Comparison of ENCODE assay signal across 13 cellular contexts in the genomic region with DNA sequence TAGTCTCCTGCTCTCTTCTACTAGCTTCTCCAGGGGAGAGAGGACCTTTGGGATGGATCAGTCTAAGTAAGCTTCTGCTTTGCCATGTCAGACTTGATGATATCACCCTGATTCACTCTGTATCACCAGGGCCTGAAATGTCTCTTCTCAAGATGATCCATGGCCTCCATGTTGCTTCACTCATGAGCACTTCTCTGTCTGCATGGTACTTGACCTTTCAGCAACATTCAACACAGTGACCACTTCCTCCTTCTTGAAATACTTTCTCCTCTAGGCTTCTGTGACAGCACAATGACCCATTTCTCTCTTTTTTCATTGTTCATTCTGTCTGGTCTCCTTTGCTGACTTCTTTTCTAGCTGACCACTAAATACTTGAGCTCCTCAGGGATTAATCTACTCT. TPM values are rescaled to one million over a fixed set of nuclear protein-coding genes. Genes with fewer than 3 reads are reported as not detected.
A peak's percentile ranks its signal among the peaks of the same experiment; 100 is the strongest.
DNase-seq lines count a peak whose midpoint lies in the region; ATAC-seq, FAIRE-seq and TF ChIP-seq lines count a peak whose summit lies in the region.
"Had no signal": no experiment of that assay in that cellular context is flagged by ENCODE, and none has a peak within 500 bp of the region (broad histone marks: within the 10 kb centered on the region; RNA-seq: fewer than 3 reads in every experiment).

No MANE protein-coding gene starts in this region.

- H3K27ac Mint-ChIP-seq in activated T-cell treated with anti-CD3 and anti-CD28 coated beads, Interleukin-2, amount 50 U/mL, for 72 hours: no peak overlapping the region
- H3K27ac Mint-ChIP-seq: activated naive CD4-positive, alpha-beta T cell treated with anti-CD3 and anti-CD28 coated beads, Interleukin-2, amount 50 U/mL, for 24 hours; B cell had no signal

- peak; percentile 51 to 86 for ATAC-seq in activated T-cell treated with anti-CD3 and anti-CD28 coated beads, Interleukin-2, amount 50 U/mL, for 72 hours (replicated peaks in 1 of 2)
- peak; percentile 57 for ATAC-seq in esophagus mucosa
- peak; percentile 19 to 57 for ATAC-seq in upper lobe of left lung (ENCODE audit: low FRiP score in 2 of 2)
- ATAC-seq in GM18511 (IDR thresholded peaks at IDR 0.05; ENCODE audit: unreplicated experiment): no peak

- no peaks in the 10 kb centered on the region for H3K36me3 Mint-ChIP-seq in activated T-cell treated with anti-CD3 and anti-CD28 coated beads, Interleukin-2, amount 50 U/mL, for 72 hours (ENCODE audit: insufficient read depth in 2 of 2)
- H3K36me3 Mint-ChIP-seq: activated naive CD4-positive, alpha-beta T cell treated with anti-CD3 and anti-CD28 coated beads, Interleukin-2, amount 50 U/mL, for 24 hours had no signal

- H3K9me3 Mint-ChIP-seq in activated T-cell treated with anti-CD3 and anti-CD28 coated beads, Interleukin-2, amount 50 U/mL, for 72 hours: no peaks in the 10 kb centered on the region
- H3K9me3 Mint-ChIP-seq: activated naive CD4-positive, alpha-beta T cell treated with anti-CD3 and anti-CD28 coated beads, Interleukin-2, amount 50 U/mL, for 24 hours had no signal

- TF ChIP-seq CTCF in upper lobe of left lung (IDR thresholded peaks at IDR 0.05) (no peak), tibial artery (IDR thresholded peaks at IDR 0.05) (no peak)

- H3K4me3 Mint-ChIP-seq in activated T-cell treated with anti-CD3 and anti-CD28 coated beads, Interleukin-2, amount 50 U/mL, for 72 hours: no peak overlapping the region
- H3K4me3 Mint-ChIP-seq: activated naive CD4-positive, alpha-beta T cell treated with anti-CD3 and anti-CD28 coated beads, Interleukin-2, amount 50 U/mL, for 24 hours; B cell had no signal

- intact Hi-C loops in tibial artery (cut with DNase I; ENCODE audit: low total_unique reads): no loop called here

- H3K27me3 ChIP-seq in upper lobe of left lung (no peaks in the 10 kb centered on the region), tibial artery (no peaks in the 10 kb centered on the region)

- TF ChIP-seq POLR2A in upper lobe of left lung (IDR thresholded peaks at IDR 0.05): no peak

- no peak for DNase-seq in activated T-cell treated with anti-CD3 and anti-CD28 coated beads, Interleukin-2, amount 50 U/mL, for 72 hours
- no peak for DNase-seq in activated T-cell treated with anti-CD3 and anti-CD28 coated beads, Interleukin-2, amount 50 U/mL, for 48 hours
- DNase-seq in RCC 7860 (ENCODE audit: low spot score) (peak; percentile 89), upper lobe of left lung (no peak), tibial artery (no peak)
- DNase-seq in activated CD4-positive, CD25-positive, alpha-beta regulatory T cell treated with anti-CD3 and anti-CD28 coated beads, Interleukin-2, amount 50 U/mL, for 72 hours: no peak
- DNase-seq: effector memory CD4-positive, alpha-beta T cell; Kasumi-1; occipital lobe had no signal

- no peaks in the 10 kb centered on the region for H3K4me1 Mint-ChIP-seq in activated T-cell treated with anti-CD3 and anti-CD28 coated beads, Interleukin-2, amount 50 U/mL, for 72 hours (ENCODE audit: low read depth)
- H3K4me1 Mint-ChIP-seq: activated naive CD4-positive, alpha-beta T cell treated with anti-CD3 and anti-CD28 coated beads, Interleukin-2, amount 50 U/mL, for 24 hours; B cell had no signal

- H3K4me3 ChIP-seq in upper lobe of left lung (no peak overlapping the region), tibial artery (no peak overlapping the region)

- H3K9me3 ChIP-seq in upper lobe of left lung (no peaks in the 10 kb centered on the region), tibial artery (no peaks in the 10 kb centered on the region)

- peak; percentile 80 for FAIRE-seq in RCC 7860 (lab: Jason Lieb, UNC)

- no peaks in the 10 kb centered on the region for H3K36me3 ChIP-seq in upper lobe of left lung
- no peaks in the 10 kb centered on the region for H3K36me3 ChIP-seq in tibial artery

- peaks cover 1% of the 10 kb centered on the region for H3K27me3 Mint-ChIP-seq in activated T-cell treated with anti-CD3 and anti-CD28 coated beads, Interleukin-2, amount 50 U/mL, for 72 hours (ENCODE audit: low read depth)
- H3K27me3 Mint-ChIP-seq: activated naive CD4-positive, alpha-beta T cell treated with anti-CD3 and anti-CD28 coated beads, Interleukin-2, amount 50 U/mL, for 24 hours; B cell had no signal

- H3K27ac ChIP-seq in upper lobe of left lung: no peak overlapping the region
- H3K27ac ChIP-seq in tibial artery: no peak overlapping the region

- peaks cover 0 to 6% (median 0%) of the 10 kb centered on the region in 4 donors for H3K4me1 ChIP-seq in upper lobe of left lung
- peaks cover 0 to 10% (median 0%) of the 10 kb centered on the region in 4 donors for H3K4me1 ChIP-seq in tibial artery

- TF ChIP-seq EP300 in upper lobe of left lung (IDR thresholded peaks at IDR 0.05): peak in 1 of 4 donors; percentile 22

RNA-seq across cellular contexts. Expression of a gene that starts 35.3 kb away (rescaled TPM):
- total RNA-seq in activated T-cell treated with anti-CD3 and anti-CD28 coated beads, Interleukin-2, amount 50 U/mL, for 72 hours: not detected
- total RNA-seq in esophagus mucosa (0.52 TPM), upper lobe of left lung (1 to 10 TPM in 3 of 6 donors, under 1 TPM in 1, not detected in 2; 0.46 to 3.0 (median 1.6) TPM)
- total RNA-seq: B cell had no signal
